8 cellular contexts compared by ENCODE assay signal in genomic region chr10:24722131-24722675, GRCh38. TPM values are rescaled to one million over a fixed set of nuclear protein-coding genes. Genes with fewer than 3 reads are reported as not detected.
DNase-seq lines count a peak whose midpoint lies in the region; ATAC-seq and TF ChIP-seq lines count a peak whose summit lies in the region.

No MANE protein-coding gene starts in this region.

- H3K36me3 Mint-ChIP-seq in activated naive CD4-positive, alpha-beta T cell treated with anti-CD3 and anti-CD28 coated beads, Interleukin-2, amount 50 U/mL, for 24 hours = no peaks in the 10 kb centered on the region

- H3K27me3 ChIP-seq in prostate gland (replicated peaks; ENCODE audit: insufficient read depth) = no peaks in the 10 kb centered on the region

- DNase-seq in activated naive CD4-positive, alpha-beta T cell (lab: John Stamatoyannopoulos, UW) = no peak
- DNase-seq in OCI-M1 (lab: John Stamatoyannopoulos, UW) (peak; percentile 61), epithelial cell of proximal tubule (ENCODE audit: low read depth) (no peak), prostate gland (ENCODE audit: low spot score) (no peak)
- no peak for DNase-seq in stimulated activated CD4-positive, alpha-beta T cell treated with anti-CD3 and anti-CD28 coated beads, Interleukin-2, amount 100 ng/mL, for 48 hours

- no peaks in the 10 kb centered on the region for H3K36me3 ChIP-seq in prostate gland

- H3K27ac ChIP-seq in prostate gland = peak overlapping the region; percentile 96 to 97

- WGBS in prostate gland = 6% methylated on average over 19 of the region's 19 CpGs

- H3K4me3 ChIP-seq in epithelial cell of proximal tubule (ENCODE audit: low read depth, low read length) (peak overlapping the region; percentile 85), prostate gland (peak overlapping the region; percentile 68 to 73)

- no peak for ATAC-seq in HG02763 (IDR thresholded peaks at IDR 0.05; ENCODE audit: unreplicated experiment)
- ATAC-seq in GM21737 (IDR thresholded peaks at IDR 0.05; ENCODE audit: unreplicated experiment) = no peak

- H3K4me3 Mint-ChIP-seq in activated naive CD4-positive, alpha-beta T cell treated with anti-CD3 and anti-CD28 coated beads, Interleukin-2, amount 50 U/mL, for 24 hours = peak overlapping the region; percentile 86

- TF ChIP-seq POLR2A in prostate gland (IDR thresholded peaks at IDR 0.05) = no peak

- H3K27me3 Mint-ChIP-seq in activated naive CD4-positive, alpha-beta T cell treated with anti-CD3 and anti-CD28 coated beads, Interleukin-2, amount 50 U/mL, for 24 hours = no peaks in the 10 kb centered on the region

- TF ChIP-seq CTCF in epithelial cell of proximal tubule (conservative IDR thresholded peaks at IDR 0.05; ENCODE audit: low read depth, low read length) (no peak), prostate gland (IDR thresholded peaks at IDR 0.05) (no peak)

- no peaks in the 10 kb centered on the region for H3K9me3 ChIP-seq in prostate gland

- peaks cover 26% of the 10 kb centered on the region for H3K4me1 Mint-ChIP-seq in activated naive CD4-positive, alpha-beta T cell treated with anti-CD3 and anti-CD28 coated beads, Interleukin-2, amount 50 U/mL, for 24 hours

- no peaks in the 10 kb centered on the region for H3K4me1 ChIP-seq in prostate gland (replicated peaks)

- intact Hi-C loops in prostate gland (cut with DNase I) = loop anchor here (5.0 kb wide), 2 partner anchors 230 to 295 kb away; partner anchors contain the start of genes ENKUR, PRTFDC1 and THNSL1

- no peaks in the 10 kb centered on the region for H3K9me3 Mint-ChIP-seq in activated naive CD4-positive, alpha-beta T cell treated with anti-CD3 and anti-CD28 coated beads, Interleukin-2, amount 50 U/mL, for 24 hours

- peak overlapping the region; percentile 41 for H3K27ac Mint-ChIP-seq in activated naive CD4-positive, alpha-beta T cell treated with anti-CD3 and anti-CD28 coated beads, Interleukin-2, amount 50 U/mL, for 24 hours

RNA-seq across cellular contexts. Expression of gene ARHGAP21, which starts 1.5 kb away (rescaled TPM):
- total RNA-seq in epithelial cell of proximal tubule = 39.9 and 46.8 TPM in 2 replicates
- total RNA-seq in prostate gland = 10 to 100 TPM; 42.3 to 44.3 TPM
